1 cellular context compared by ENCODE assay signal in genomic region chr1:157156058-157156541, GRCh38.
A peak's percentile ranks its signal among the peaks of the same experiment; 100 is the strongest.
TF ChIP-seq lines count a peak whose summit lies in the region.

No MANE protein-coding gene starts in this region.

TF ChIP-seq in HEK293, 187 proteins besides CTCF, POLR2A, EP300 and RAD21 (continued from another document and continues in another):
- TF ChIP-seq, protein P1, sequence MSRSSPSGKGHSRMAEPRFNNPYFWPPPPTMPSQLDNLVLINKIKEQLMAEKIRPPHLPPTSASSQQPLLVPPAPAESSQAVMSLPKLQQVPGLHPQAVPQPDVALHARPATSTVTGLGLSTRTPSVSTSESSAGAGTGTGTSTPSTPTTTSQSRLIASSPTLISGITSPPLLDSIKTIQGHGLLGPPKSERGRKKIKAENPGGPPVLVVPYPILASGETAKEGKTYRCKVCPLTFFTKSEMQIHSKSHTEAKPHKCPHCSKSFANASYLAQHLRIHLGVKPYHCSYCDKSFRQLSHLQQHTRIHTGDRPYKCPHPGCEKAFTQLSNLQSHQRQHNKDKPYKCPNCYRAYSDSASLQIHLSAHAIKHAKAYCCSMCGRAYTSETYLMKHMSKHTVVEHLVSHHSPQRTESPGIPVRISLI (tag by site-specific recombination; IDR thresholded peaks at IDR 0.05): no peak
- TF ChIP-seq ZNF138 (tag by site-specific recombination; IDR thresholded peaks at IDR 0.05; ENCODE audit: borderline replicate concordance) (no peak), ZNF488 (tag by site-specific recombination; IDR thresholded peaks at IDR 0.05) (no peak), ZNF792 (tag by site-specific recombination; IDR thresholded peaks at IDR 0.05) (no peak), ZNF654 (tag by site-specific recombination; IDR thresholded peaks at IDR 0.05; ENCODE audit: low read depth) (peak; percentile 74), ZNF274 (IDR thresholded peaks at IDR 0.05; ENCODE audit: low read length) (no peak), ZNF274 (tag by site-specific recombination; IDR thresholded peaks at IDR 0.05; ENCODE audit: borderline replicate concordance) (no peak), ZNF133 (tag by site-specific recombination; IDR thresholded peaks at IDR 0.05) (no peak), ZBTB8A (tag by site-specific recombination; IDR thresholded peaks at IDR 0.05) (0 out of 2 replicates have a peak, but pooled peaks have one; percentile 12), ZFP69B (tag by site-specific recombination; IDR thresholded peaks at IDR 0.05) (no peak), PRDM10 (tag by site-specific recombination; IDR thresholded peaks at IDR 0.05) (no peak), KLF16 (tag by site-specific recombination; IDR thresholded peaks at IDR 0.05) (no peak), ZNF394 (tag by site-specific recombination; IDR thresholded peaks at IDR 0.05; ENCODE audit: borderline replicate concordance) (peak; percentile 95), ZNF335 (tag by site-specific recombination; conservative IDR thresholded peaks at IDR 0.05) (0 out of 2 replicates have a peak, but pooled peaks have one; percentile 30), ZNF600 (tag by site-specific recombination; IDR thresholded peaks at IDR 0.05) (peak; percentile 48), OSR2 (tag by site-specific recombination; IDR thresholded peaks at IDR 0.05) (no peak), ZNF639 (tag by site-specific recombination; IDR thresholded peaks at IDR 0.05) (0 out of 2 replicates have a peak, but pooled peaks have one; percentile 38), ZNF23 (tag by site-specific recombination; IDR thresholded peaks at IDR 0.05; ENCODE audit: borderline replicate concordance) (no peak), ZNF560 (tag by site-specific recombination; IDR thresholded peaks at IDR 0.05; ENCODE audit: borderline replicate concordance) (no peak), ZNF404 (tag by site-specific recombination; IDR thresholded peaks at IDR 0.05) (no peak), ZNF626 (tag by site-specific recombination; IDR thresholded peaks at IDR 0.05) (no peak), ZNF248 (tag by site-specific recombination; IDR thresholded peaks at IDR 0.05) (no peak), ZNF549 (tag by site-specific recombination; IDR thresholded peaks at IDR 0.05) (no peak), KLF8 (tag by site-specific recombination; IDR thresholded peaks at IDR 0.05) (no peak), MZF1 (tag by site-specific recombination; IDR thresholded peaks at IDR 0.05; ENCODE audit: borderline replicate concordance) (no peak), ZBTB1 (tag by site-specific recombination; IDR thresholded peaks at IDR 0.05) (no peak), ZNF658 (tag by site-specific recombination; IDR thresholded peaks at IDR 0.05) (no peak), ZIC2 (tag by site-specific recombination; IDR thresholded peaks at IDR 0.05) (no peak), ZSCAN16 (tag by site-specific recombination; IDR thresholded peaks at IDR 0.05) (no peak), ZNF155 (tag by site-specific recombination; IDR thresholded peaks at IDR 0.05) (no peak), ZBTB20 (tag by site-specific recombination; IDR thresholded peaks at IDR 0.05) (no peak), ZNF24 (tag by site-specific recombination; IDR thresholded peaks at IDR 0.05) (no peak), EGR2 (tag by site-specific recombination; IDR thresholded peaks at IDR 0.05; ENCODE audit: low read depth) (no peak), ZSCAN23 (tag by site-specific recombination; IDR thresholded peaks at IDR 0.05) (no peak), ZNF776 (tag by site-specific recombination; IDR thresholded peaks at IDR 0.05; ENCODE audit: borderline replicate concordance) (no peak), HOXA7 (CRISPR knock-in tag; IDR thresholded peaks at IDR 0.05; ENCODE audit: borderline replicate concordance) (no peak), ZNF174 (tag by site-specific recombination; IDR thresholded peaks at IDR 0.05) (no peak), ZNF292 (tag by site-specific recombination; IDR thresholded peaks at IDR 0.05; ENCODE audit: borderline replicate concordance, low read depth) (no peak), ZNF837 (tag by site-specific recombination; IDR thresholded peaks at IDR 0.05) (no peak), KLF9 (tag by site-specific recombination; IDR thresholded peaks at IDR 0.05; ENCODE audit: low read depth) (no peak), ZNF140 (tag by site-specific recombination; IDR thresholded peaks at IDR 0.05) (no peak), ZNF391 (tag by site-specific recombination; IDR thresholded peaks at IDR 0.05; ENCODE audit: borderline replicate concordance, low read depth) (peak; percentile 71; the same call in 1 of the 2 replicates), ZNF324 (tag by site-specific recombination; IDR thresholded peaks at IDR 0.05) (no peak)
- TF ChIP-seq, protein P2, sequence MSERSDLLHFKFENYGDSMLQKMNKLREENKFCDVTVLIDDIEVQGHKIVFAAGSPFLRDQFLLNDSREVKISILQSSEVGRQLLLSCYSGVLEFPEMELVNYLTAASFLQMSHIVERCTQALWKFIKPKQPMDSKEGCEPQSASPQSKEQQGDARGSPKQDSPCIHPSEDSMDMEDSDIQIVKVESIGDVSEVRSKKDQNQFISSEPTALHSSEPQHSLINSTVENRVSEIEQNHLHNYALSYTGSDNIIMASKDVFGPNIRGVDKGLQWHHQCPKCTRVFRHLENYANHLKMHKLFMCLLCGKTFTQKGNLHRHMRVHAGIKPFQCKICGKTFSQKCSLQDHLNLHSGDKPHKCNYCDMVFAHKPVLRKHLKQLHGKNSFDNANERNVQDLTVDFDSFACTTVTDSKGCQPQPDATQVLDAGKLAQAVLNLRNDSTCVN (tag by site-specific recombination; optimal IDR thresholded peaks at IDR 0.05): no peak
- TF ChIP-seq, protein P3, sequence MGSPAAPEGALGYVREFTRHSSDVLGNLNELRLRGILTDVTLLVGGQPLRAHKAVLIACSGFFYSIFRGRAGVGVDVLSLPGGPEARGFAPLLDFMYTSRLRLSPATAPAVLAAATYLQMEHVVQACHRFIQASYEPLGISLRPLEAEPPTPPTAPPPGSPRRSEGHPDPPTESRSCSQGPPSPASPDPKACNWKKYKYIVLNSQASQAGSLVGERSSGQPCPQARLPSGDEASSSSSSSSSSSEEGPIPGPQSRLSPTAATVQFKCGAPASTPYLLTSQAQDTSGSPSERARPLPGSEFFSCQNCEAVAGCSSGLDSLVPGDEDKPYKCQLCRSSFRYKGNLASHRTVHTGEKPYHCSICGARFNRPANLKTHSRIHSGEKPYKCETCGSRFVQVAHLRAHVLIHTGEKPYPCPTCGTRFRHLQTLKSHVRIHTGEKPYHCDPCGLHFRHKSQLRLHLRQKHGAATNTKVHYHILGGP (tag by site-specific recombination; IDR thresholded peaks at IDR 0.05): no peak
- TF ChIP-seq, protein P4, sequence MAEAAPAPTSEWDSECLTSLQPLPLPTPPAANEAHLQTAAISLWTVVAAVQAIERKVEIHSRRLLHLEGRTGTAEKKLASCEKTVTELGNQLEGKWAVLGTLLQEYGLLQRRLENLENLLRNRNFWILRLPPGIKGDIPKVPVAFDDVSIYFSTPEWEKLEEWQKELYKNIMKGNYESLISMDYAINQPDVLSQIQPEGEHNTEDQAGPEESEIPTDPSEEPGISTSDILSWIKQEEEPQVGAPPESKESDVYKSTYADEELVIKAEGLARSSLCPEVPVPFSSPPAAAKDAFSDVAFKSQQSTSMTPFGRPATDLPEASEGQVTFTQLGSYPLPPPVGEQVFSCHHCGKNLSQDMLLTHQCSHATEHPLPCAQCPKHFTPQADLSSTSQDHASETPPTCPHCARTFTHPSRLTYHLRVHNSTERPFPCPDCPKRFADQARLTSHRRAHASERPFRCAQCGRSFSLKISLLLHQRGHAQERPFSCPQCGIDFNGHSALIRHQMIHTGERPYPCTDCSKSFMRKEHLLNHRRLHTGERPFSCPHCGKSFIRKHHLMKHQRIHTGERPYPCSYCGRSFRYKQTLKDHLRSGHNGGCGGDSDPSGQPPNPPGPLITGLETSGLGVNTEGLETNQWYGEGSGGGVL (tag by site-specific recombination; IDR thresholded peaks at IDR 0.05): no peak
- TF ChIP-seq, protein P5, sequence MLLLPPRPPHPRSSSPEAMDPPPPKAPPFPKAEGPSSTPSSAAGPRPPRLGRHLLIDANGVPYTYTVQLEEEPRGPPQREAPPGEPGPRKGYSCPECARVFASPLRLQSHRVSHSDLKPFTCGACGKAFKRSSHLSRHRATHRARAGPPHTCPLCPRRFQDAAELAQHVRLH (tag by site-specific recombination; IDR thresholded peaks at IDR 0.05): no peak
- TF ChIP-seq, protein P6, sequence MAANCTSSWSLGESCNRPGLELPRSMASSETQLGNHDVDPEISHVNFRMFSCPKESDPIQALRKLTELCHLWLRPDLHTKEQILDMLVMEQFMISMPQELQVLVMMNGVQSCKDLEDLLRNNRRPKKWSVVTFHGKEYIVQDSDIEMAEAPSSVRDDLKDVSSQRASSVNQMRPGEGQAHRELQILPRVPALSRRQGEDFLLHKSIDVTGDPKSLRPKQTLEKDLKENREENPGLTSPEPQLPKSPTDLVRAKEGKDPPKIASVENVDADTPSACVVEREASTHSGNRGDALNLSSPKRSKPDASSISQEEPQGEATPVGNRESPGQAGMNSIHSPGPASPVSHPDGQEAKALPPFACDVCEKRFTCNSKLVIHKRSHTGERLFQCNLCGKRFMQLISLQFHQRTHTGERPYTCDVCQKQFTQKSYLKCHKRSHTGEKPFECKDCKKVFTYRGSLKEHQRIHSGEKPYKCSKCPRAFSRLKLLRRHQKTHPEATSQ (tag by site-specific recombination; IDR thresholded peaks at IDR 0.05): no peak
- TF ChIP-seq, protein P7, sequence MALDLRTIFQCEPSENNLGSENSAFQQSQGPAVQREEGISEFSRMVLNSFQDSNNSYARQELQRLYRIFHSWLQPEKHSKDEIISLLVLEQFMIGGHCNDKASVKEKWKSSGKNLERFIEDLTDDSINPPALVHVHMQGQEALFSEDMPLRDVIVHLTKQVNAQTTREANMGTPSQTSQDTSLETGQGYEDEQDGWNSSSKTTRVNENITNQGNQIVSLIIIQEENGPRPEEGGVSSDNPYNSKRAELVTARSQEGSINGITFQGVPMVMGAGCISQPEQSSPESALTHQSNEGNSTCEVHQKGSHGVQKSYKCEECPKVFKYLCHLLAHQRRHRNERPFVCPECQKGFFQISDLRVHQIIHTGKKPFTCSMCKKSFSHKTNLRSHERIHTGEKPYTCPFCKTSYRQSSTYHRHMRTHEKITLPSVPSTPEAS (tag by site-specific recombination; IDR thresholded peaks at IDR 0.05): no peak
- TF ChIP-seq, protein P8, sequence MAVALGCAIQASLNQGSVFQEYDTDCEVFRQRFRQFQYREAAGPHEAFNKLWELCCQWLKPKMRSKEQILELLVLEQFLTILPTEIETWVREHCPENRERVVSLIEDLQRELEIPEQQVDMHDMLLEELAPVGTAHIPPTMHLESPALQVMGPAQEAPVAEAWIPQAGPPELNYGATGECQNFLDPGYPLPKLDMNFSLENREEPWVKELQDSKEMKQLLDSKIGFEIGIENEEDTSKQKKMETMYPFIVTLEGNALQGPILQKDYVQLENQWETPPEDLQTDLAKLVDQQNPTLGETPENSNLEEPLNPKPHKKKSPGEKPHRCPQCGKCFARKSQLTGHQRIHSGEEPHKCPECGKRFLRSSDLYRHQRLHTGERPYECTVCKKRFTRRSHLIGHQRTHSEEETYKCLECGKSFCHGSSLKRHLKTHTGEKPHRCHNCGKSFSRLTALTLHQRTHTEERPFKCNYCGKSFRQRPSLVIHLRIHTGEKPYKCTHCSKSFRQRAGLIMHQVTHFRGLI (tag by site-specific recombination; IDR thresholded peaks at IDR 0.05): no peak
